In genomic region chr16:3731126-3731935, GRCh38 we compare ENCODE assay signal across 1 cellular context.
TF ChIP-seq lines count a peak whose summit lies in the region.

No MANE protein-coding gene starts in this region.

TF ChIP-seq in GM12878, 131 proteins besides CTCF, POLR2A, EP300 and RAD21:
- TF ChIP-seq KLF5 (IDR thresholded peaks at IDR 0.05; ENCODE audit: partially characterized antibody) (no peak), CBX3 (IDR thresholded peaks at IDR 0.05; ENCODE audit: borderline replicate concordance, low read depth) (no peak), E4F1 (IDR thresholded peaks at IDR 0.05; ENCODE audit: borderline replicate concordance, partially characterized antibody) (no peak), ZBTB4 (CRISPR knock-in tag; IDR thresholded peaks at IDR 0.05) (no peak), GABPA (IDR thresholded peaks at IDR 0.05; ENCODE audit: low read depth) (no peak), GATAD2B (conservative IDR thresholded peaks at IDR 0.05; ENCODE audit: low read depth) (no peak), IRF5 (IDR thresholded peaks at IDR 0.05; ENCODE audit: borderline replicate concordance) (no peak), PAX5 (IDR thresholded peaks at IDR 0.05; ENCODE audit: borderline replicate concordance, low read depth, low read length) (no peak), DPF2 (IDR thresholded peaks at IDR 0.05) (no peak), NFIC (IDR thresholded peaks at IDR 0.05; ENCODE audit: low read depth, low read length) (no peak), PBX3 (IDR thresholded peaks at IDR 0.05; ENCODE audit: insufficient replicate concordance, low read depth, low read length) (no peak), ATF7 (IDR thresholded peaks at IDR 0.05; ENCODE audit: low read depth) (no peak), HDAC2 (IDR thresholded peaks at IDR 0.05) (no peak), ZSCAN29 (IDR thresholded peaks at IDR 0.05) (no peak), LARP7 (IDR thresholded peaks at IDR 0.05) (no peak), MXI1 (IDR thresholded peaks at IDR 0.05; ENCODE audit: low read depth, low read length) (no peak), RAD51 (IDR thresholded peaks at IDR 0.05) (no peak), HDGF (IDR thresholded peaks at IDR 0.05) (no peak)
- TF ChIP-seq, protein P1, sequence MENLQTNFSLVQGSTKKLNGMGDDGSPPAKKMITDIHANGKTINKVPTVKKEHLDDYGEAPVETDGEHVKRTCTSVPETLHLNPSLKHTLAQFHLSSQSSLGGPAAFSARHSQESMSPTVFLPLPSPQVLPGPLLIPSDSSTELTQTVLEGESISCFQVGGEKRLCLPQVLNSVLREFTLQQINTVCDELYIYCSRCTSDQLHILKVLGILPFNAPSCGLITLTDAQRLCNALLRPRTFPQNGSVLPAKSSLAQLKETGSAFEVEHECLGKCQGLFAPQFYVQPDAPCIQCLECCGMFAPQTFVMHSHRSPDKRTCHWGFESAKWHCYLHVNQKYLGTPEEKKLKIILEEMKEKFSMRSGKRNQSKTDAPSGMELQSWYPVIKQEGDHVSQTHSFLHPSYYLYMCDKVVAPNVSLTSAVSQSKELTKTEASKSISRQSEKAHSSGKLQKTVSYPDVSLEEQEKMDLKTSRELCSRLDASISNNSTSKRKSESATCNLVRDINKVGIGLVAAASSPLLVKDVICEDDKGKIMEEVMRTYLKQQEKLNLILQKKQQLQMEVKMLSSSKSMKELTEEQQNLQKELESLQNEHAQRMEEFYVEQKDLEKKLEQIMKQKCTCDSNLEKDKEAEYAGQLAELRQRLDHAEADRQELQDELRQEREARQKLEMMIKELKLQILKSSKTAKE (IDR thresholded peaks at IDR 0.05; ENCODE audit: low read depth, poor library complexity, severe bottlenecking) = no peak
